23 cellular contexts compared by ENCODE assay signal in the genomic region with DNA sequence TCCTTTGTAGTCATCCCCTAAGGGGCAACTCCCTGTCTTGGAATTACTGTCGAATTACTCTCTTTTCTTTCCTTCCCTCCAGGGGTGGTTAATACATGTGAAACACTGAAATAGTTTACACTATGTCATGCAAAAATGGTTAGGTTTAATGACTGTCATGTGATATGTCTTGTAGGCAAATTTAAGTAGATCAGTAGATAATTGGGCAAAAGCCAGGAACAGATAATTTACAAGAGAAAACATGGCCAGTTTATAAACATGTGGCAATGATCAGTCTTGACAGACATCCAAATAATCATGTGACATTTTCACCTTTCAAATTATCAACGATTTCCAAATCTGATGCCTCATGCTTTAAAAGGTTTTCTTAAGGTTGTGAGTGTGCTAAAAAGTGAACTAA.
"Had no signal": no experiment of that assay in that cellular context is flagged by ENCODE, and none has a peak within 500 bp of the region (broad histone marks: within the 10 kb centered on the region; RNA-seq: fewer than 3 reads in every experiment).

No MANE protein-coding gene starts in this region.

- H3K36me3 ChIP-seq: prostate gland, uterus had no signal

- H3K4me1 ChIP-seq: prostate gland, uterus had no signal

- H3K4me3 ChIP-seq: left ventricle myocardium inferior, lung, mucosa of descending colon, pancreas, prostate gland, tibial nerve, uterus had no signal

- H3K27ac ChIP-seq: left ventricle myocardium inferior, pancreas, prostate gland, skin epidermis, tibial nerve, uterus had no signal

- DNase-seq: islet precursor cell; left ventricle myocardium inferior; midbrain; mucosa of descending colon; naive thymus-derived CD4-positive, alpha-beta T cell; nucleus accumbens; pancreas; posterior cingulate gyrus; retina; right cardiac atrium; stimulated activated CD4-positive, alpha-beta T cell treated with anti-CD3 and anti-CD28 coated beads, Interleukin-12 subunit alpha, Interleukin-12 subunit beta, amount 100 ng/mL, for 4 hours; stimulated activated CD4-positive, alpha-beta T cell treated with anti-CD3 and anti-CD28 coated beads, Interleukin-15, amount 100 ng/mL, for 24 hours; stimulated activated CD4-positive, alpha-beta T cell treated with anti-CD3 and anti-CD28 coated beads, Interleukin-2, amount 100 ng/mL, for 24 hours; stimulated activated CD4-positive, alpha-beta T cell treated with anti-CD3 and anti-CD28 coated beads, Interleukin-4, amount 100 ng/mL, for 1 hour; stimulated activated naive CD4-positive, alpha-beta T cell; uterus had no signal

- H3K27me3 ChIP-seq: pancreas, tibial nerve, uterus had no signal

- ATAC-seq: mucosa of descending colon; naive thymus-derived CD4-positive, alpha-beta T cell; natural killer cell treated with Interleukin-12 subunit alpha and Interleukin-12 subunit beta and Interleukin-15 and Interleukin-18, amount 100 ng/mL, for 72 hours; pancreas; right cardiac atrium; sciatic nerve; stimulated activated effector memory CD8-positive, alpha-beta T cell treated with anti-CD3 and anti-CD28 coated beads, Interleukin-12 subunit alpha, Interleukin-12 subunit beta, amount 100 ng/mL, for 72 hours had no signal

- H3K9me3 ChIP-seq: left ventricle myocardium inferior, mucosa of descending colon, pancreas, prostate gland, tibial nerve, uterus had no signal
